In the genomic region with DNA sequence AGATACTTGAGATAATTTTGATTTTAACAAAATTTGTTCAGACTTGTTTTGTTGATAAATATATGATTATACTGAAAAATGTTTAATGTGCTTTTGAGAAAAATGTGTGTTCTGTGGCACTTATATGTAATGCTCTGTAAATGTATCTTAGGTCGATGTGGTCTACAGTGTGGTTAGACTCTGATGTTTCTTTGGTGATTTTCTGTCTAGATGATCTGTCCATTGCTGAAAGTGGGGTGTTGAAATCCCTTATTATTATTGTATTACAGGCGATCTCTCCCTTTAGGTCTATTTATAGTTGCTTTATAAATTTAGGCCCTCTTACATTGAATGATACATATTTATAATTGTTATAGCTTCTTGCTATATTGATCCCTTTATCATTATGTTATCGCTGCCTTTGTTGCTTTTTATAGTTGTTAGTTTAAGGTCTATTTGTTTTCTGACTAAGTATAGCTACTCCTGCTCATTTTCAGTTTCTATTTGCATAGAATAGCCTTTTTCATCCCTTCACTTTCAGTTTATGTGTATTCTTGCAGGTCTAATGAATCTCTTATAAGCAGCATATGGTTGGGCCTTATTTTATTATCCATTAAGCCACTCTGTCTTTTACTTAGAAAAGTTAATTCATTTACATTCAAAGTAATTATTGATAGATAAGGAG, we compare ENCODE assay signal across 13 cellular contexts.
A peak's percentile ranks its signal among the peaks of the same experiment; 100 is the strongest.
DNase-seq lines count a peak whose midpoint lies in the region; ATAC-seq, FAIRE-seq and TF ChIP-seq lines count a peak whose summit lies in the region.
"Had no signal": no experiment of that assay in that cellular context is flagged by ENCODE, and none has a peak within 500 bp of the region (broad histone marks: within the 10 kb centered on the region; RNA-seq: fewer than 3 reads in every experiment).

No MANE protein-coding gene starts in this region.

- ATAC-seq in GM18858 (IDR thresholded peaks at IDR 0.05; ENCODE audit: unreplicated experiment) (peak; percentile 99), GM21423 (IDR thresholded peaks at IDR 0.05; ENCODE audit: unreplicated experiment) (peak; percentile 99), HG02981 (IDR thresholded peaks at IDR 0.05; ENCODE audit: unreplicated experiment) (peak; percentile 97)

- H3K4me1 ChIP-seq in KMS-11 (ENCODE audit: low read depth, poor library complexity, severe bottlenecking) (peaks cover 23% of the 10 kb centered on the region), kidney (ENCODE audit: control insufficient read depth in 1 of 2, insufficient read depth in 1 of 2, low read depth in 1 of 2, low read length in 2 of 2) (no peaks in the 10 kb centered on the region)
- H3K4me1 ChIP-seq: Caco-2, suprapubic skin had no signal

- no peak for DNase-seq in activated CD8-positive, alpha-beta memory T cell treated with anti-CD3 and anti-CD28 coated beads for 24 hours
- DNase-seq in nucleus accumbens (lab: John Stamatoyannopoulos, UW), result no peak
- DNase-seq in kidney, result no peak
- no peak for DNase-seq in COR-L47 (lab: John Stamatoyannopoulos, UW)
- DNase-seq: Caco-2, NCI-H187 treated with DMSO at 0.1 percent for 48 hours had no signal

- TF ChIP-seq CTCF in KMS-11 (conservative IDR thresholded peaks at IDR 0.05; ENCODE audit: low read depth, low read length), result no peak
- TF ChIP-seq CTCF in kidney (IDR thresholded peaks at IDR 0.05; ENCODE audit: borderline replicate concordance, extremely low read depth, insufficient read depth), result no peak

- peak overlapping the region; percentile 24; the same call in 1 of the 2 replicates for H2AFZ ChIP-seq in KMS-11 (ENCODE audit: low read depth)

- H3K27me3 ChIP-seq in KMS-11 (ENCODE audit: insufficient read depth, low read depth), result no peaks in the 10 kb centered on the region
- H3K27me3 ChIP-seq: suprapubic skin had no signal

- no peaks in the 10 kb centered on the region for H3K36me3 ChIP-seq in KMS-11 (ENCODE audit: insufficient read depth)
- no peaks in the 10 kb centered on the region for H3K36me3 ChIP-seq in kidney (ENCODE audit: control insufficient read depth in 1 of 2, insufficient read depth in 2 of 2, low read length in 2 of 2)
- H3K36me3 ChIP-seq: suprapubic skin had no signal

- H3K27ac ChIP-seq in KMS-11 (peak overlapping the region; percentile 35; the same call in 1 of the 2 replicates), kidney (ENCODE audit: low read depth in 2 of 2, low read length in 2 of 2) (no peak overlapping the region)
- H3K27ac ChIP-seq: epithelial cell of prostate, suprapubic skin had no signal

- peak overlapping the region; percentile 66 for H3K4me2 ChIP-seq in KMS-11

- no peak for FAIRE-seq in kidney (lab: Jason Lieb, UNC)
- FAIRE-seq: GM12891 had no signal

- H3K9me3 ChIP-seq in kidney (ENCODE audit: control insufficient read depth in 1 of 2, low read length in 2 of 2), result no peaks in the 10 kb centered on the region
- H3K9me3 ChIP-seq: Caco-2, suprapubic skin had no signal

- H3K79me2 ChIP-seq in KMS-11 (ENCODE audit: insufficient read depth, low read depth), result no peaks in the 10 kb centered on the region

- H3K9ac ChIP-seq in KMS-11 (peak overlapping the region; percentile 25; the same call in 1 of the 2 replicates), kidney (ENCODE audit: low read length in 2 of 2) (no peak overlapping the region)

- intact Hi-C loops in kidney (cut with DNase I), result no loop called here

- H3K4me3 ChIP-seq in KMS-11 (IDR thresholded peaks at IDR 0.05; ENCODE audit: insufficient read depth, low read depth, low read length) (no peak overlapping the region), kidney (ENCODE audit: low read length in 2 of 2) (no peak overlapping the region)
- H3K4me3 ChIP-seq: suprapubic skin had no signal

- H4K20me1 ChIP-seq in KMS-11 (ENCODE audit: insufficient read depth), result no peaks in the 10 kb centered on the region
